ENCODE assay signal across 2 cellular contexts in the genomic region with DNA sequence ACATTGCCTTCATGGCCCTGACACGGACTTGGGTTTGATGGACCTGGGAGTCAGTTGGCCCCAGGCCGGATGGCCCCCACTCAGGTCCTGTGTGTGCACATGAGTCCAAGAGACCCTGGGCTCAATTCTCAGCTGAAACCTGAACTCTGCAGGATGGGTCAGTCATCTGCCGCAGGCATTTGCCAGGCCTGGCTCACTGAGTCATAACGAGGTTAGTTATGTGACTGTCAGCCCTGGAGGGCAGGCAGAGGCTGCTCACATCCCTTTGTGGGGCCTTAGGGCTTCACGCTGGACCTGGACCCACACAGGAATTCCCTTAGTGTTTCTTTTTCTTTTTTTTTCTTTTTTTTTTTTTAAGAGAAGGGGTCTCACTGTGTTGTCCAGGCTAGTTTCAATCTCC.
TF ChIP-seq lines count a peak whose summit lies in the region.

No MANE protein-coding gene starts in this region.

TF ChIP-seq in H1, 55 proteins besides CTCF, POLR2A, EP300 and RAD21 (continues in another document):
- TF ChIP-seq GABPA (IDR thresholded peaks at IDR 0.05; ENCODE audit: borderline replicate concordance, insufficient read depth, low read length) (no peak), SIRT6 (IDR thresholded peaks at IDR 0.05; ENCODE audit: low read length) (no peak), RFX5 (IDR thresholded peaks at IDR 0.05; ENCODE audit: borderline replicate concordance, low read depth, low read length) (no peak), FOSL1 (IDR thresholded peaks at IDR 0.05; ENCODE audit: insufficient read depth, low read depth, low read length) (no peak), NRF1 (IDR thresholded peaks at IDR 0.05; ENCODE audit: low read depth, low read length) (no peak), SRF (IDR thresholded peaks at IDR 0.05; ENCODE audit: low read depth, low read length) (no peak), YY1 (IDR thresholded peaks at IDR 0.05; ENCODE audit: low read depth, low read length) (no peak), CTBP2 (IDR thresholded peaks at IDR 0.05; ENCODE audit: borderline replicate concordance, insufficient read depth, insufficient read length, low read length) (no peak), BCL11A (IDR thresholded peaks at IDR 0.05; ENCODE audit: low read depth in 2 of 2, low read length in 2 of 2) (no peak), HDAC6 (IDR thresholded peaks at IDR 0.05; ENCODE audit: low read depth, low read length) (no peak), CREB1 (IDR thresholded peaks at IDR 0.05) (no peak), HDAC2 (IDR thresholded peaks at IDR 0.05; ENCODE audit: borderline replicate concordance in 1 of 2, low read depth in 2 of 2, low read length in 2 of 2) (no peak), CEBPB (IDR thresholded peaks at IDR 0.05; ENCODE audit: low read depth, low read length) (no peak), POLR2AphosphoS5 (IDR thresholded peaks at IDR 0.05; ENCODE audit: low read depth, low read length) (no peak), TAF1 (IDR thresholded peaks at IDR 0.05; ENCODE audit: low read depth, low read length) (no peak), EZH2 (IDR thresholded peaks at IDR 0.05; ENCODE audit: low read depth, low read length, severe bottlenecking) (no peak), NANOG (IDR thresholded peaks at IDR 0.05; ENCODE audit: insufficient read depth, low read depth, low read length, poor library complexity, severe bottlenecking) (no peak)
- TF ChIP-seq, protein P1, sequence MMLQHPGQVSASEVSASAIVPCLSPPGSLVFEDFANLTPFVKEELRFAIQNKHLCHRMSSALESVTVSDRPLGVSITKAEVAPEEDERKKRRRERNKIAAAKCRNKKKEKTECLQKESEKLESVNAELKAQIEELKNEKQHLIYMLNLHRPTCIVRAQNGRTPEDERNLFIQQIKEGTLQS (IDR thresholded peaks at IDR 0.05; ENCODE audit: insufficient read depth, low read depth, low read length): no peak
- TF ChIP-seq, protein P2, sequence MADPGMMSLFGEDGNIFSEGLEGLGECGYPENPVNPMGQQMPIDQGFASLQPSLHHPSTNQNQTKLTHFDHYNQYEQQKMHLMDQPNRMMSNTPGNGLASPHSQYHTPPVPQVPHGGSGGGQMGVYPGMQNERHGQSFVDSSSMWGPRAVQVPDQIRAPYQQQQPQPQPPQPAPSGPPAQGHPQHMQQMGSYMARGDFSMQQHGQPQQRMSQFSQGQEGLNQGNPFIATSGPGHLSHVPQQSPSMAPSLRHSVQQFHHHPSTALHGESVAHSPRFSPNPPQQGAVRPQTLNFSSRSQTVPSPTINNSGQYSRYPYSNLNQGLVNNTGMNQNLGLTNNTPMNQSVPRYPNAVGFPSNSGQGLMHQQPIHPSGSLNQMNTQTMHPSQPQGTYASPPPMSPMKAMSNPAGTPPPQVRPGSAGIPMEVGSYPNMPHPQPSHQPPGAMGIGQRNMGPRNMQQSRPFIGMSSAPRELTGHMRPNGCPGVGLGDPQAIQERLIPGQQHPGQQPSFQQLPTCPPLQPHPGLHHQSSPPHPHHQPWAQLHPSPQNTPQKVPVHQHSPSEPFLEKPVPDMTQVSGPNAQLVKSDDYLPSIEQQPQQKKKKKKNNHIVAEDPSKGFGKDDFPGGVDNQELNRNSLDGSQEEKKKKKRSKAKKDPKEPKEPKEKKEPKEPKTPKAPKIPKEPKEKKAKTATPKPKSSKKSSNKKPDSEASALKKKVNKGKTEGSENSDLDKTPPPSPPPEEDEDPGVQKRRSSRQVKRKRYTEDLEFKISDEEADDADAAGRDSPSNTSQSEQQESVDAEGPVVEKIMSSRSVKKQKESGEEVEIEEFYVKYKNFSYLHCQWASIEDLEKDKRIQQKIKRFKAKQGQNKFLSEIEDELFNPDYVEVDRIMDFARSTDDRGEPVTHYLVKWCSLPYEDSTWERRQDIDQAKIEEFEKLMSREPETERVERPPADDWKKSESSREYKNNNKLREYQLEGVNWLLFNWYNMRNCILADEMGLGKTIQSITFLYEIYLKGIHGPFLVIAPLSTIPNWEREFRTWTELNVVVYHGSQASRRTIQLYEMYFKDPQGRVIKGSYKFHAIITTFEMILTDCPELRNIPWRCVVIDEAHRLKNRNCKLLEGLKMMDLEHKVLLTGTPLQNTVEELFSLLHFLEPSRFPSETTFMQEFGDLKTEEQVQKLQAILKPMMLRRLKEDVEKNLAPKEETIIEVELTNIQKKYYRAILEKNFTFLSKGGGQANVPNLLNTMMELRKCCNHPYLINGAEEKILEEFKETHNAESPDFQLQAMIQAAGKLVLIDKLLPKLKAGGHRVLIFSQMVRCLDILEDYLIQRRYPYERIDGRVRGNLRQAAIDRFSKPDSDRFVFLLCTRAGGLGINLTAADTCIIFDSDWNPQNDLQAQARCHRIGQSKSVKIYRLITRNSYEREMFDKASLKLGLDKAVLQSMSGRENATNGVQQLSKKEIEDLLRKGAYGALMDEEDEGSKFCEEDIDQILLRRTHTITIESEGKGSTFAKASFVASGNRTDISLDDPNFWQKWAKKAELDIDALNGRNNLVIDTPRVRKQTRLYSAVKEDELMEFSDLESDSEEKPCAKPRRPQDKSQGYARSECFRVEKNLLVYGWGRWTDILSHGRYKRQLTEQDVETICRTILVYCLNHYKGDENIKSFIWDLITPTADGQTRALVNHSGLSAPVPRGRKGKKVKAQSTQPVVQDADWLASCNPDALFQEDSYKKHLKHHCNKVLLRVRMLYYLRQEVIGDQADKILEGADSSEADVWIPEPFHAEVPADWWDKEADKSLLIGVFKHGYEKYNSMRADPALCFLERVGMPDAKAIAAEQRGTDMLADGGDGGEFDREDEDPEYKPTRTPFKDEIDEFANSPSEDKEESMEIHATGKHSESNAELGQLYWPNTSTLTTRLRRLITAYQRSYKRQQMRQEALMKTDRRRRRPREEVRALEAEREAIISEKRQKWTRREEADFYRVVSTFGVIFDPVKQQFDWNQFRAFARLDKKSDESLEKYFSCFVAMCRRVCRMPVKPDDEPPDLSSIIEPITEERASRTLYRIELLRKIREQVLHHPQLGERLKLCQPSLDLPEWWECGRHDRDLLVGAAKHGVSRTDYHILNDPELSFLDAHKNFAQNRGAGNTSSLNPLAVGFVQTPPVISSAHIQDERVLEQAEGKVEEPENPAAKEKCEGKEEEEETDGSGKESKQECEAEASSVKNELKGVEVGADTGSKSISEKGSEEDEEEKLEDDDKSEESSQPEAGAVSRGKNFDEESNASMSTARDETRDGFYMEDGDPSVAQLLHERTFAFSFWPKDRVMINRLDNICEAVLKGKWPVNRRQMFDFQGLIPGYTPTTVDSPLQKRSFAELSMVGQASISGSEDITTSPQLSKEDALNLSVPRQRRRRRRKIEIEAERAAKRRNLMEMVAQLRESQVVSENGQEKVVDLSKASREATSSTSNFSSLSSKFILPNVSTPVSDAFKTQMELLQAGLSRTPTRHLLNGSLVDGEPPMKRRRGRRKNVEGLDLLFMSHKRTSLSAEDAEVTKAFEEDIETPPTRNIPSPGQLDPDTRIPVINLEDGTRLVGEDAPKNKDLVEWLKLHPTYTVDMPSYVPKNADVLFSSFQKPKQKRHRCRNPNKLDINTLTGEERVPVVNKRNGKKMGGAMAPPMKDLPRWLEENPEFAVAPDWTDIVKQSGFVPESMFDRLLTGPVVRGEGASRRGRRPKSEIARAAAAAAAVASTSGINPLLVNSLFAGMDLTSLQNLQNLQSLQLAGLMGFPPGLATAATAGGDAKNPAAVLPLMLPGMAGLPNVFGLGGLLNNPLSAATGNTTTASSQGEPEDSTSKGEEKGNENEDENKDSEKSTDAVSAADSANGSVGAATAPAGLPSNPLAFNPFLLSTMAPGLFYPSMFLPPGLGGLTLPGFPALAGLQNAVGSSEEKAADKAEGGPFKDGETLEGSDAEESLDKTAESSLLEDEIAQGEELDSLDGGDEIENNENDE (IDR thresholded peaks at IDR 0.05; ENCODE audit: insufficient replicate concordance, low read length): no peak

TF ChIP-seq in HEK293T, 16 proteins besides CTCF, POLR2A, EP300 and RAD21:
- TF ChIP-seq FOXA1 (IDR thresholded peaks at IDR 0.05) (no peak), FOXK2 (IDR thresholded peaks at IDR 0.05) (no peak), HDGF (IDR thresholded peaks at IDR 0.05; ENCODE audit: borderline replicate concordance) (no peak), ZNF384 (IDR thresholded peaks at IDR 0.05) (no peak), TARDBP (IDR thresholded peaks at IDR 0.05) (no peak), LEF1 (IDR thresholded peaks at IDR 0.05; ENCODE audit: borderline replicate concordance) (no peak), CTBP1 (IDR thresholded peaks at IDR 0.05; ENCODE audit: borderline replicate concordance) (no peak), BHLHE40 (IDR thresholded peaks at IDR 0.05; ENCODE audit: borderline replicate concordance) (no peak), NFRKB (IDR thresholded peaks at IDR 0.05) (no peak), SP1 (IDR thresholded peaks at IDR 0.05) (no peak), SUZ12 (IDR thresholded peaks at IDR 0.05) (no peak), FOXM1 (IDR thresholded peaks at IDR 0.05; ENCODE audit: borderline replicate concordance) (no peak), ELF4 (IDR thresholded peaks at IDR 0.05) (no peak), ARNT (IDR thresholded peaks at IDR 0.05) (no peak), L3MBTL2 (conservative IDR thresholded peaks at IDR 0.05) (no peak)
- TF ChIP-seq, protein P3, sequence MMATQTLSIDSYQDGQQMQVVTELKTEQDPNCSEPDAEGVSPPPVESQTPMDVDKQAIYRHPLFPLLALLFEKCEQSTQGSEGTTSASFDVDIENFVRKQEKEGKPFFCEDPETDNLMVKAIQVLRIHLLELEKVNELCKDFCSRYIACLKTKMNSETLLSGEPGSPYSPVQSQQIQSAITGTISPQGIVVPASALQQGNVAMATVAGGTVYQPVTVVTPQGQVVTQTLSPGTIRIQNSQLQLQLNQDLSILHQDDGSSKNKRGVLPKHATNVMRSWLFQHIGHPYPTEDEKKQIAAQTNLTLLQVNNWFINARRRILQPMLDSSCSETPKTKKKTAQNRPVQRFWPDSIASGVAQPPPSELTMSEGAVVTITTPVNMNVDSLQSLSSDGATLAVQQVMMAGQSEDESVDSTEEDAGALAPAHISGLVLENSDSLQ (IDR thresholded peaks at IDR 0.05): no peak
